Comparison of ENCODE assay signal across 8 cellular contexts in genomic region chr17:57357392-57357784, GRCh38.
DNase-seq lines count a peak whose midpoint lies in the region; ATAC-seq and TF ChIP-seq lines count a peak whose summit lies in the region.

No MANE protein-coding gene starts in this region.

- H3K27ac ChIP-seq in breast epithelium = peak overlapping the region; percentile 86 to 87
- no peak overlapping the region for H3K27ac ChIP-seq in naive thymus-derived CD4-positive, alpha-beta T cell (ENCODE audit: low read depth, low read length)

- CTCF ChIA-PET in naive thymus-derived CD4-positive, alpha-beta T cell (lab: Charles Lee) = interaction anchor here (0.6 to 1.1 kb wide), 3 partner anchors 115 to 413 kb away, joined by 3 to 5 read pairs (median 3); no protein-coding TSS in a partner anchor

- H3K27me3 ChIP-seq in breast epithelium = no peaks in the 10 kb centered on the region
- H3K27me3 ChIP-seq in naive thymus-derived CD4-positive, alpha-beta T cell (ENCODE audit: control insufficient read depth in 2 of 2, insufficient read depth in 2 of 2, low read length in 2 of 2) = no peaks in the 10 kb centered on the region

- POLR2A ChIA-PET in naive thymus-derived CD4-positive, alpha-beta T cell (lab: Charles Lee) = interaction anchor here (0.5 kb wide), 1 partner anchor 345 kb away, joined by 3 read pairs; no protein-coding TSS in a partner anchor

- ATAC-seq in GM19397 (IDR thresholded peaks at IDR 0.05; ENCODE audit: unreplicated experiment) = peak; percentile 62
- no peak for ATAC-seq in naive thymus-derived CD4-positive, alpha-beta T cell

- H3K4me3 ChIP-seq in Jurkat, Clone E6-1 (ENCODE audit: low read length) = peak overlapping the region; percentile 24
- peak overlapping the region in 2 of 3 donors; percentile 2 to 3 for H3K4me3 ChIP-seq in breast epithelium
- H3K4me3 ChIP-seq in naive thymus-derived CD4-positive, alpha-beta T cell (ENCODE audit: low read length) = no peak overlapping the region

- no peak for TF ChIP-seq CTCF in breast epithelium (IDR thresholded peaks at IDR 0.05)

- intact Hi-C loops in breast epithelium (cut with DNase I; ENCODE audit: low total_unique reads) = no loop called here
- intact Hi-C loops in naive thymus-derived CD4-positive, alpha-beta T cell (cut with micrococcal nuclease) = no loop called here

- peak overlapping the region in 8 of 10 donors; percentile 13 to 77 (median 48) for H3K4me3 Mint-ChIP-seq in naive thymus-derived CD4-positive, alpha-beta T cell

- H3K9me3 Mint-ChIP-seq in naive thymus-derived CD4-positive, alpha-beta T cell = no peaks in the 10 kb centered on the region

- DNase-seq in COLO668 (lab: John Stamatoyannopoulos, UW; ENCODE audit: unreplicated experiment) (peak; percentile 56), breast epithelium (ENCODE audit: low spot score in 2 of 2) (peak; percentile 86), NCI-H1694 (lab: John Stamatoyannopoulos, UW) (no peak)
- DNase-seq in Jurkat, Clone E6-1 (ENCODE audit: low read depth, low spot score) = no peak
- no peak for DNase-seq in naive thymus-derived CD4-positive, alpha-beta T cell
- DNase-seq in NK-92 treated with Interleukin-12 subunit alpha and Interleukin-12 subunit beta, amount 100 ng/mL, for 24 hours (lab: John Stamatoyannopoulos, UW) = no peak
- no peak for DNase-seq in stimulated activated CD4-positive, alpha-beta T cell treated with anti-CD3 and anti-CD28 coated beads, Interleukin-4, amount 100 ng/mL, for 4 hours

- H3K4me1 Mint-ChIP-seq in naive thymus-derived CD4-positive, alpha-beta T cell = peaks cover 39 to 69% (median 62%) of the 10 kb centered on the region in 7 donors

- no peaks in the 10 kb centered on the region for H3K4me1 ChIP-seq in breast epithelium
- peaks cover 25 to 30% of the 10 kb centered on the region in 2 donors for H3K4me1 ChIP-seq in naive thymus-derived CD4-positive, alpha-beta T cell (ENCODE audit: control insufficient read depth in 2 of 2, insufficient read depth in 2 of 2, low read length in 2 of 2)

- H3K27me3 Mint-ChIP-seq in naive thymus-derived CD4-positive, alpha-beta T cell = no peaks in the 10 kb centered on the region

- TF ChIP-seq POLR2A in breast epithelium (IDR thresholded peaks at IDR 0.05) = no peak

- H3K36me3 ChIP-seq in breast epithelium = no peaks in the 10 kb centered on the region
- peaks cover 0 to 4% (median 0%) of the 10 kb centered on the region in 3 experiments for H3K36me3 ChIP-seq in naive thymus-derived CD4-positive, alpha-beta T cell (ENCODE audit: control insufficient read depth in 2 of 3, insufficient read depth in 3 of 3, low read length in 3 of 3)

- peak overlapping the region in 4 of 9 donors; percentile 44 to 78 (median 62) for H3K27ac Mint-ChIP-seq in naive thymus-derived CD4-positive, alpha-beta T cell

- no peaks in the 10 kb centered on the region for H3K9me3 ChIP-seq in breast epithelium
- H3K9me3 ChIP-seq in naive thymus-derived CD4-positive, alpha-beta T cell (ENCODE audit: control insufficient read depth in 2 of 3, low read length in 3 of 3) = no peaks in the 10 kb centered on the region

- peaks cover 0 to 21% (median 14%) of the 10 kb centered on the region in 5 donors for H3K36me3 Mint-ChIP-seq in naive thymus-derived CD4-positive, alpha-beta T cell

Comparison
In these comparisons a context has a peak if more than half of its experiments do, and no peak if none do; other contexts are left out.
1. DNase-seq: peak in COLO668 (single experiment) and breast epithelium (2 of 2); none in Jurkat, Clone E6-1 (single experiment), naive thymus-derived CD4-positive, alpha-beta T cell (0 of 9), NCI-H1694 (single experiment), NK-92 treated with Interleukin-12 subunit alpha and Interleukin-12 subunit beta, amount 100 ng/mL, for 24 hours (single experiment) and stimulated activated CD4-positive, alpha-beta T cell treated with anti-CD3 and anti-CD28 coated beads, Interleukin-4, amount 100 ng/mL, for 4 hours (0 of 2).